ENCODE assay signal across 8 cellular contexts in the genomic region with DNA sequence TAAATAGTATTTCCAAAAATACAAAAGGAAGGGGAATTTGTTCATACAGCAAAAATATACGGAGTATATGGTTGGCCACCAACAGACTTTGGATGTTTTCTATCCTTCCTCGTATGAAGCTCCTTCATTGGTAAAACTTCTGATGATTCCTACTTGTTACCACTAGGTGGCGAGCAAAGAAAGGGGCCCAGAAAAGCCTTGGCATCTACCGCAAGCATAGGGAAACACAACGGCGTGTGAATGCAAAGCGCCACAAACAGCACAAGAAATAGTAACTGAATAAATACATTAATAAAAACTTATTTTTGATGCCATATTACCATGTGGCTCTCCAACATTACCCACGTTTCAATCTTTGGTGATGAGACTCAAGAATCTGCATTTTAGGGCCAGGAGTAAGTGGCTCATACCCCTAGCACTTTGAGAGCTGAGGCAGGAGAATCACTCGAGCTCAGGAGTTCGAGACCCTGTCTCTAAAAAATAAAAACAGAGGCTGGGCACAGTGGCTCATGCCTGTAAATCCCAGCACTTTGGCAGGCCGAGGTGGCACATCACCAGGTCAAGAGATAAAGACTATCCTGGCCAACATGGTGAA. TPM values are rescaled to one million over a fixed set of nuclear protein-coding genes. Genes with fewer than 3 reads are reported as not detected.
DNase-seq lines count a peak whose midpoint lies in the region; ATAC-seq, FAIRE-seq and TF ChIP-seq lines count a peak whose summit lies in the region.

No MANE protein-coding gene starts in this region.

- no peak for TF ChIP-seq POLR2A in H54 (IDR thresholded peaks at IDR 0.05; ENCODE audit: low read depth, low read length)

- H3K4me1 ChIP-seq in colonic mucosa = peaks cover 5% of the 10 kb centered on the region

- intact Hi-C loops in colonic mucosa (cut with DNase I) (loop anchor here (5.0 to 10.0 kb wide), 2 partner anchors 89 to 152 kb away; partner anchors contain the start of genes CRK and INPP5K), left colon (cut with DNase I, micrococcal nuclease) (loop anchor here in 1 of 2 donors (10.0 kb wide), 2 partner anchors 89 to 149 kb away; partner anchors contain the start of genes CRK and INPP5K)

- no peak overlapping the region for H3K9ac ChIP-seq in colonic mucosa (ENCODE audit: low read depth in 2 of 2, low read length in 2 of 2)

- peak; percentile 58 to 61 for ATAC-seq in activated CD4-positive, CD25-positive, alpha-beta regulatory T cell treated with anti-CD3 and anti-CD28 coated beads, Interleukin-2, amount 50 U/mL, for 24 hours
- ATAC-seq in left colon (peak; percentile 86), HG03095 (IDR thresholded peaks at IDR 0.05; ENCODE audit: unreplicated experiment) (no peak)

- H3K36me3 ChIP-seq in colonic mucosa = peaks cover 9% of the 10 kb centered on the region

- H3K4me3 ChIP-seq in colonic mucosa = no peak overlapping the region

- H3K27ac ChIP-seq in colonic mucosa = no peak overlapping the region

- peak; percentile 70 for TF ChIP-seq CTCF in colonic mucosa (IDR thresholded peaks at IDR 0.05)

- no peaks in the 10 kb centered on the region for H3K27me3 ChIP-seq in colonic mucosa

- DNase-seq in AG20443 (ENCODE audit: low spot score) (peak; percentile 76), H54 (ENCODE audit: insufficient read length, low spot score) (peak; percentile 35), NCI-H446 treated with DMSO at 0.1 percent for 48 hours (lab: John Stamatoyannopoulos, UW) (peak; percentile 61), colonic mucosa (peak; percentile 70), left colon (peak; percentile 41 to 47)
- peak; percentile 17 to 42 for DNase-seq in stimulated activated CD4-positive, alpha-beta T cell treated with anti-CD3 and anti-CD28 coated beads, Interleukin-4, amount 100 ng/mL, for 4 hours

- H3K9me3 ChIP-seq in colonic mucosa = no peaks in the 10 kb centered on the region

- peak; percentile 60 for FAIRE-seq in H54 (lab: Jason Lieb, UNC)

RNA-seq across cellular contexts. Expression of gene YWHAE, which starts 34.5 kb away (rescaled TPM):
- total RNA-seq in colonic mucosa (100 to 1,000 TPM; 533 to 644 TPM), left colon (100 to 1,000 TPM; 411 to 446 TPM)
